1 cellular context compared by ENCODE assay signal in genomic region chr1:10387611-10388386, GRCh38.
TF ChIP-seq lines count a peak whose summit lies in the region.

No MANE protein-coding gene starts in this region.

TF ChIP-seq in A549, 52 proteins besides CTCF, POLR2A, EP300 and RAD21 (continued from another document):
- no peak for TF ChIP-seq ZNF302 (CRISPR knock-in tag; IDR thresholded peaks at IDR 0.05)
- no peak for TF ChIP-seq TFCP2L1 (CRISPR knock-in tag; IDR thresholded peaks at IDR 0.05)
- no peak for TF ChIP-seq CBX2 (IDR thresholded peaks at IDR 0.05; ENCODE audit: borderline replicate concordance, low read depth)
- TF ChIP-seq CEBPB (IDR thresholded peaks at IDR 0.05) = peak; percentile 67 to 92; a peak in 3 of 4 replicates
- no peak for TF ChIP-seq RCOR1 (IDR thresholded peaks at IDR 0.05; ENCODE audit: low read depth, low read length)
- TF ChIP-seq BHLHE40 (IDR thresholded peaks at IDR 0.05; ENCODE audit: low read depth, low read length) = no peak
- TF ChIP-seq MYC (IDR thresholded peaks at IDR 0.05; ENCODE audit: borderline replicate concordance, low read length) = no peak
- TF ChIP-seq FOSB (CRISPR knock-in tag; IDR thresholded peaks at IDR 0.05) = peak; percentile 84
- TF ChIP-seq MAFK (IDR thresholded peaks at IDR 0.05; ENCODE audit: partially characterized antibody) = peak; percentile 99
- TF ChIP-seq HOXB5 (CRISPR knock-in tag; IDR thresholded peaks at IDR 0.05) = no peak
- TF ChIP-seq USF2 (IDR thresholded peaks at IDR 0.05) = no peak
- no peak for TF ChIP-seq NPAS2 (CRISPR knock-in tag; IDR thresholded peaks at IDR 0.05; ENCODE audit: borderline replicate concordance)
- 0 out of 2 replicates have a peak, but pooled peaks have one; percentile 22 for TF ChIP-seq FOSL2 (IDR thresholded peaks at IDR 0.05)
- peak; percentile 81 for TF ChIP-seq FOSL2 (CRISPR knock-in tag; IDR thresholded peaks at IDR 0.05)
- no peak for TF ChIP-seq ESRRA (IDR thresholded peaks at IDR 0.05; ENCODE audit: borderline replicate concordance, low read length)
- TF ChIP-seq MAZ (IDR thresholded peaks at IDR 0.05; ENCODE audit: borderline replicate concordance, low read depth, low read length) = no peak
- TF ChIP-seq KDM1A (IDR thresholded peaks at IDR 0.05; ENCODE audit: low read depth) = no peak
- TF ChIP-seq HES2 (IDR thresholded peaks at IDR 0.05) = 0 out of 2 replicates have a peak, but pooled peaks have one; percentile 16
- 0 out of 3 replicates have a peak, but pooled peaks have one; percentile 44 for TF ChIP-seq BCL3 (IDR thresholded peaks at IDR 0.05)
- TF ChIP-seq ZC3H11A (IDR thresholded peaks at IDR 0.05) = no peak
- TF ChIP-seq PBX3 (IDR thresholded peaks at IDR 0.05) = 0 out of 2 replicates have a peak, but pooled peaks have one; percentile 39
- TF ChIP-seq TP53 (CRISPR knock-in tag; IDR thresholded peaks at IDR 0.05) = no peak
- no peak for TF ChIP-seq REST (IDR thresholded peaks at IDR 0.05)
- peak; percentile 32 to 76; a peak in 4 of 5 replicates for TF ChIP-seq JUN (IDR thresholded peaks at IDR 0.05)
TF ChIP-seq in A549: peak in this region for 16.
